ENCODE assay signal across 1 cellular context in the genomic region with DNA sequence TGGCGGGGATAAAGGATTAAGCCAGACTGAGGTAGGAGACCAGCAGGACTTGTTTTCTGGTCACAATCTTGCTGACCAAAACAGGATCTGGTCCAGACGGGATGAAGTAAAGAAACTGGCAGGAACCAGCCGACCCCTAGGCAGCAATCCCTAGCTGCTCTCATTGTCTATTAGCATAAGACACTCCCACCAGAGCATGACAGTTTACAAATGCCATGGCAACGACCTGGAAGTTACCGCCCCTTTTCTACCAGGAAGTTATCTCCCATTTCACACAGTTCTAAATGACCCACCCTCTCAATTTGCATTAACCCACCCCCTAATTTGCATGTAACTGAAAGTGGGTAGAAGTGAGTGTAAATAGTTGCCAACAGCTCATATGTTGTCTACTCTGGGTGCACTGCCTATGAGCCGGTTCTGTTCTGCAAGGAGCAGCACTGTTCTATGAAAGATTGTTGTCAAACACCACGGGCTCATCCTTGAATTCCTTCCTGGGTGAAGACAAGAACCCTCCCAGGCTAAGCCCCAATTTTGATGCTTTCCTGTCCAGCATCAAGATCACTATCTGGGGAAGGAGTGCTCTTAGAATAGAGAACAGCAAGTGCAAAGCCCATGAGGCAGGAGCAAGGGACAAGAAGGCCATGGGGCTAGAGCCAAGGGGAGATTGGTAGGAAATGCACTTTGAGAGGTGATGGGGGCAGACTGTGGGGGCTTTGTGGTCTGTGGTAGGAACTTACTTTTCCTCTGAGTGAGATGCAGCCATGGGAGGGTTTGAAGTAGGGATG.
A peak's percentile ranks its signal among the peaks of the same experiment; 100 is the strongest.
TF ChIP-seq lines count a peak whose summit lies in the region.

No MANE protein-coding gene starts in this region.

TF ChIP-seq in K562, 482 proteins besides CTCF, POLR2A, EP300 and RAD21 (continued from another document and continues in another):
- TF ChIP-seq TOE1 (IDR thresholded peaks at IDR 0.05; ENCODE audit: borderline replicate concordance): no peak
- no peak for TF ChIP-seq TOE1 (CRISPR knock-in tag; IDR thresholded peaks at IDR 0.05; ENCODE audit: borderline replicate concordance, low read depth)
- TF ChIP-seq ESRRA (IDR thresholded peaks at IDR 0.05; ENCODE audit: borderline replicate concordance, low read depth): no peak
- peak; percentile 50 for TF ChIP-seq TBP (optimal IDR thresholded peaks at IDR 0.05; ENCODE audit: low read depth, low read length)
- peak; percentile 88 for TF ChIP-seq FOXJ2 (tag; IDR thresholded peaks at IDR 0.05)
- no peak for TF ChIP-seq NUFIP1 (IDR thresholded peaks at IDR 0.05; ENCODE audit: partially characterized antibody)
- no peak for TF ChIP-seq ZNF699 (CRISPR knock-in tag; IDR thresholded peaks at IDR 0.05; ENCODE audit: insufficient replicate concordance)
- TF ChIP-seq ZNF717 (CRISPR knock-in tag; IDR thresholded peaks at IDR 0.05): no peak
- TF ChIP-seq DNMT1 (IDR thresholded peaks at IDR 0.05): no peak
- TF ChIP-seq, protein P1, sequence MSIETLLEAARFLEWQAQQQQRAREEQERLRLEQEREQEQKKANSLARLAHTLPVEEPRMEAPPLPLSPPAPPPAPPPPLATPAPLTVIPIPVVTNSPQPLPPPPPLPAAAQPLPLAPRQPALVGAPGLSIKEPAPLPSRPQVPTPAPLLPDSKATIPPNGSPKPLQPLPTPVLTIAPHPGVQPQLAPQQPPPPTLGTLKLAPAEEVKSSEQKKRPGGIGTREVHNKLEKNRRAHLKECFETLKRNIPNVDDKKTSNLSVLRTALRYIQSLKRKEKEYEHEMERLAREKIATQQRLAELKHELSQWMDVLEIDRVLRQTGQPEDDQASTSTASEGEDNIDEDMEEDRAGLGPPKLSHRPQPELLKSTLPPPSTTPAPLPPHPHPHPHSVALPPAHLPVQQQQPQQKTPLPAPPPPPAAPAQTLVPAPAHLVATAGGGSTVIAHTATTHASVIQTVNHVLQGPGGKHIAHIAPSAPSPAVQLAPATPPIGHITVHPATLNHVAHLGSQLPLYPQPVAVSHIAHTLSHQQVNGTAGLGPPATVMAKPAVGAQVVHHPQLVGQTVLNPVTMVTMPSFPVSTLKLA (conservative IDR thresholded peaks at IDR 0.05): peak in 1 of 2 experiments; percentile 24; a peak in 1 of 4 replicates
- TF ChIP-seq YY1 (IDR thresholded peaks at IDR 0.05; ENCODE audit: borderline replicate concordance in 1 of 3, control insufficient read depth in 1 of 3, extremely low read depth in 1 of 3, insufficient read depth in 3 of 3, insufficient read length in 1 of 3, insufficient replicate concordance in 2 of 3, low read depth in 1 of 3, low read length in 2 of 3): no peak
- TF ChIP-seq MBD2 (IDR thresholded peaks at IDR 0.05; ENCODE audit: borderline replicate concordance, low read depth): 0 out of 2 replicates have a peak, but pooled peaks have one; percentile 9
- TF ChIP-seq NR2C1 (IDR thresholded peaks at IDR 0.05): peak; percentile 96
- TF ChIP-seq NR2C1 (tag; IDR thresholded peaks at IDR 0.05): peak; percentile 97
- no peak for TF ChIP-seq NFIX (CRISPR knock-in tag; IDR thresholded peaks at IDR 0.05; ENCODE audit: low read depth)
- TF ChIP-seq, protein P2, sequence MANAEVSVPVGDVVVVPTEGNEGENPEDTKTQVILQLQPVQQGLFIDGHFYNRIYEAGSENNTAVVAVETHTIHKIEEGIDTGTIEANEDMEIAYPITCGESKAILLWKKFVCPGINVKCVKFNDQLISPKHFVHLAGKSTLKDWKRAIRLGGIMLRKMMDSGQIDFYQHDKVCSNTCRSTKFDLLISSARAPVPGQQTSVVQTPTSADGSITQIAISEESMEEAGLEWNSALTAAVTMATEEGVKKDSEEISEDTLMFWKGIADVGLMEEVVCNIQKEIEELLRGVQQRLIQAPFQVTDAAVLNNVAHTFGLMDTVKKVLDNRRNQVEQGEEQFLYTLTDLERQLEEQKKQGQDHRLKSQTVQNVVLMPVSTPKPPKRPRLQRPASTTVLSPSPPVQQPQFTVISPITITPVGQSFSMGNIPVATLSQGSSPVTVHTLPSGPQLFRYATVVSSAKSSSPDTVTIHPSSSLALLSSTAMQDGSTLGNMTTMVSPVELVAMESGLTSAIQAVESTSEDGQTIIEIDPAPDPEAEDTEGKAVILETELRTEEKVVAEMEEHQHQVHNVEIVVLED (CRISPR knock-in tag; IDR thresholded peaks at IDR 0.05): no peak
- TF ChIP-seq TEAD4 (IDR thresholded peaks at IDR 0.05; ENCODE audit: low read length): peak; percentile 6; the same call in 1 of the 2 replicates
- TF ChIP-seq TEAD4 (CRISPR knock-in tag; IDR thresholded peaks at IDR 0.05; ENCODE audit: borderline replicate concordance): no peak
- TF ChIP-seq MTA1 (IDR thresholded peaks at IDR 0.05; ENCODE audit: borderline replicate concordance): no peak
- TF ChIP-seq NCOA4 (IDR thresholded peaks at IDR 0.05; ENCODE audit: partially characterized antibody): no peak
- no peak for TF ChIP-seq SRSF1 (IDR thresholded peaks at IDR 0.05; ENCODE audit: low read depth, low read length)
- peak; percentile 26; the same call in 1 of the 2 replicates for TF ChIP-seq ATF7 (IDR thresholded peaks at IDR 0.05)
- TF ChIP-seq NRF1 (conservative IDR thresholded peaks at IDR 0.05 in 1 of 2, IDR thresholded peaks at IDR 0.05 in 1 of 2): peak; percentile 55 to 63; a peak in 3 of 4 replicates
- TF ChIP-seq TGIF2 (CRISPR knock-in tag; IDR thresholded peaks at IDR 0.05): no peak
- TF ChIP-seq, protein P3, sequence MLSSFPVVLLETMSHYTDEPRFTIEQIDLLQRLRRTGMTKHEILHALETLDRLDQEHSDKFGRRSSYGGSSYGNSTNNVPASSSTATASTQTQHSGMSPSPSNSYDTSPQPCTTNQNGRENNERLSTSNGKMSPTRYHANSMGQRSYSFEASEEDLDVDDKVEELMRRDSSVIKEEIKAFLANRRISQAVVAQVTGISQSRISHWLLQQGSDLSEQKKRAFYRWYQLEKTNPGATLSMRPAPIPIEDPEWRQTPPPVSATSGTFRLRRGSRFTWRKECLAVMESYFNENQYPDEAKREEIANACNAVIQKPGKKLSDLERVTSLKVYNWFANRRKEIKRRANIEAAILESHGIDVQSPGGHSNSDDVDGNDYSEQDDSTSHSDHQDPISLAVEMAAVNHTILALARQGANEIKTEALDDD (IDR thresholded peaks at IDR 0.05): no peak
- TF ChIP-seq HDAC1 (IDR thresholded peaks at IDR 0.05): 0 out of 4 replicates have a peak, but pooled peaks of 1 of the 2 experiments have one; percentile 9
- no peak for TF ChIP-seq RAD51 (IDR thresholded peaks at IDR 0.05; ENCODE audit: borderline replicate concordance, low read depth)
- no peak for TF ChIP-seq NFRKB (IDR thresholded peaks at IDR 0.05; ENCODE audit: low read depth)
- TF ChIP-seq GATAD2A (IDR thresholded peaks at IDR 0.05): no peak
- TF ChIP-seq, protein P4, sequence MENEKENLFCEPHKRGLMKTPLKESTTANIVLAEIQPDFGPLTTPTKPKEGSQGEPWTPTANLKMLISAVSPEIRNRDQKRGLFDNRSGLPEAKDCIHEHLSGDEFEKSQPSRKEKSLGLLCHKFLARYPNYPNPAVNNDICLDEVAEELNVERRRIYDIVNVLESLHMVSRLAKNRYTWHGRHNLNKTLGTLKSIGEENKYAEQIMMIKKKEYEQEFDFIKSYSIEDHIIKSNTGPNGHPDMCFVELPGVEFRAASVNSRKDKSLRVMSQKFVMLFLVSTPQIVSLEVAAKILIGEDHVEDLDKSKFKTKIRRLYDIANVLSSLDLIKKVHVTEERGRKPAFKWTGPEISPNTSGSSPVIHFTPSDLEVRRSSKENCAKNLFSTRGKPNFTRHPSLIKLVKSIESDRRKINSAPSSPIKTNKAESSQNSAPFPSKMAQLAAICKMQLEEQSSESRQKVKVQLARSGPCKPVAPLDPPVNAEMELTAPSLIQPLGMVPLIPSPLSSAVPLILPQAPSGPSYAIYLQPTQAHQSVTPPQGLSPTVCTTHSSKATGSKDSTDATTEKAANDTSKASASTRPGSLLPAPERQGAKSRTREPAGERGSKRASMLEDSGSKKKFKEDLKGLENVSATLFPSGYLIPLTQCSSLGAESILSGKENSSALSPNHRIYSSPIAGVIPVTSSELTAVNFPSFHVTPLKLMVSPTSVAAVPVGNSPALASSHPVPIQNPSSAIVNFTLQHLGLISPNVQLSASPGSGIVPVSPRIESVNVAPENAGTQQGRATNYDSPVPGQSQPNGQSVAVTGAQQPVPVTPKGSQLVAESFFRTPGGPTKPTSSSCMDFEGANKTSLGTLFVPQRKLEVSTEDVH (IDR thresholded peaks at IDR 0.05; ENCODE audit: low read depth, partially characterized antibody): peak; percentile 28
- peak; percentile 71; the same call in 1 of the 2 replicates for TF ChIP-seq NR2C2 (CRISPR knock-in tag; IDR thresholded peaks at IDR 0.05)
- TF ChIP-seq NR2C2 (tag; IDR thresholded peaks at IDR 0.05): peak; percentile 98
- TF ChIP-seq NFXL1 (CRISPR knock-in tag; IDR thresholded peaks at IDR 0.05): no peak
- no peak for TF ChIP-seq ZC3H8 (IDR thresholded peaks at IDR 0.05)
- TF ChIP-seq ILF3 (IDR thresholded peaks at IDR 0.05; ENCODE audit: borderline replicate concordance): no peak
- TF ChIP-seq TFAM (CRISPR knock-in tag; conservative IDR thresholded peaks at IDR 0.05): no peak
- no peak for TF ChIP-seq NR1H2 (CRISPR knock-in tag; IDR thresholded peaks at IDR 0.05)
- TF ChIP-seq GATA2 (CRISPR knock-in tag; IDR thresholded peaks at IDR 0.05): peak; percentile 86
- no peak for TF ChIP-seq ARID2 (IDR thresholded peaks at IDR 0.05)
- TF ChIP-seq, protein P5, sequence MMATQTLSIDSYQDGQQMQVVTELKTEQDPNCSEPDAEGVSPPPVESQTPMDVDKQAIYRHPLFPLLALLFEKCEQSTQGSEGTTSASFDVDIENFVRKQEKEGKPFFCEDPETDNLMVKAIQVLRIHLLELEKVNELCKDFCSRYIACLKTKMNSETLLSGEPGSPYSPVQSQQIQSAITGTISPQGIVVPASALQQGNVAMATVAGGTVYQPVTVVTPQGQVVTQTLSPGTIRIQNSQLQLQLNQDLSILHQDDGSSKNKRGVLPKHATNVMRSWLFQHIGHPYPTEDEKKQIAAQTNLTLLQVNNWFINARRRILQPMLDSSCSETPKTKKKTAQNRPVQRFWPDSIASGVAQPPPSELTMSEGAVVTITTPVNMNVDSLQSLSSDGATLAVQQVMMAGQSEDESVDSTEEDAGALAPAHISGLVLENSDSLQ (IDR thresholded peaks at IDR 0.05): peak; percentile 86
- TF ChIP-seq PML (IDR thresholded peaks at IDR 0.05; ENCODE audit: low read length): no peak
- TF ChIP-seq, protein P6, sequence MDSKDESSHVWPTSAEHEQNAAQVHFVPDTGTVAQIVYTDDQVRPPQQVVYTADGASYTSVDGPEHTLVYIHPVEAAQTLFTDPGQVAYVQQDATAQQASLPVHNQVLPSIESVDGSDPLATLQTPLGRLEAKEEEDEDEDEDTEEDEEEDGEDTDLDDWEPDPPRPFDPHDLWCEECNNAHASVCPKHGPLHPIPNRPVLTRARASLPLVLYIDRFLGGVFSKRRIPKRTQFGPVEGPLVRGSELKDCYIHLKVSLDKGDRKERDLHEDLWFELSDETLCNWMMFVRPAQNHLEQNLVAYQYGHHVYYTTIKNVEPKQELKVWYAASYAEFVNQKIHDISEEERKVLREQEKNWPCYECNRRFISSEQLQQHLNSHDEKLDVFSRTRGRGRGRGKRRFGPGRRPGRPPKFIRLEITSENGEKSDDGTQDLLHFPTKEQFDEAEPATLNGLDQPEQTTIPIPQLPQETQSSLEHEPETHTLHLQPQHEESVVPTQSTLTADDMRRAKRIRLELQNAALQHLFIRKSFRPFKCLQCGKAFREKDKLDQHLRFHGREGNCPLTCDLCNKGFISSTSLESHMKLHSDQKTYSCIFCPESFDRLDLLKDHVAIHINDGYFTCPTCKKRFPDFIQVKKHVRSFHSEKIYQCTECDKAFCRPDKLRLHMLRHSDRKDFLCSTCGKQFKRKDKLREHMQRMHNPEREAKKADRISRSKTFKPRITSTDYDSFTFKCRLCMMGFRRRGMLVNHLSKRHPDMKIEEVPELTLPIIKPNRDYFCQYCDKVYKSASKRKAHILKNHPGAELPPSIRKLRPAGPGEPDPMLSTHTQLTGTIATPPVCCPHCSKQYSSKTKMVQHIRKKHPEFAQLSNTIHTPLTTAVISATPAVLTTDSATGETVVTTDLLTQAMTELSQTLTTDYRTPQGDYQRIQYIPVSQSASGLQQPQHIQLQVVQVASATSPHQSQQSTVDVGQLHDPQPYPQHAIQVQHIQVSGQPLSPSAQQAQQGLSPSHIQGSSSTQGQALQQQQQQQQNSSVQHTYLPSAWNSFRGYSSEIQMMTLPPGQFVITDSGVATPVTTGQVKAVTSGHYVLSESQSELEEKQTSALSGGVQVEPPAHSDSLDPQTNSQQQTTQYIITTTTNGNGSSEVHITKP (IDR thresholded peaks at IDR 0.05; ENCODE audit: partially characterized antibody): peak; percentile 81
- peak; percentile 84 for TF ChIP-seq SMARCA5 (IDR thresholded peaks at IDR 0.05)
- TF ChIP-seq HNRNPL (IDR thresholded peaks at IDR 0.05; ENCODE audit: low read depth, low read length): no peak
- 0 out of 4 replicates have a peak, but pooled peaks of 1 of the 2 experiments have one; percentile 9 for TF ChIP-seq ARNT (IDR thresholded peaks at IDR 0.05)
- TF ChIP-seq, protein P7, sequence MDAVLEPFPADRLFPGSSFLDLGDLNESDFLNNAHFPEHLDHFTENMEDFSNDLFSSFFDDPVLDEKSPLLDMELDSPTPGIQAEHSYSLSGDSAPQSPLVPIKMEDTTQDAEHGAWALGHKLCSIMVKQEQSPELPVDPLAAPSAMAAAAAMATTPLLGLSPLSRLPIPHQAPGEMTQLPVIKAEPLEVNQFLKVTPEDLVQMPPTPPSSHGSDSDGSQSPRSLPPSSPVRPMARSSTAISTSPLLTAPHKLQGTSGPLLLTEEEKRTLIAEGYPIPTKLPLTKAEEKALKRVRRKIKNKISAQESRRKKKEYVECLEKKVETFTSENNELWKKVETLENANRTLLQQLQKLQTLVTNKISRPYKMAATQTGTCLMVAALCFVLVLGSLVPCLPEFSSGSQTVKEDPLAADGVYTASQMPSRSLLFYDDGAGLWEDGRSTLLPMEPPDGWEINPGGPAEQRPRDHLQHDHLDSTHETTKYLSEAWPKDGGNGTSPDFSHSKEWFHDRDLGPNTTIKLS (IDR thresholded peaks at IDR 0.05; ENCODE audit: borderline replicate concordance, low read depth): no peak
- TF ChIP-seq ELF2 (CRISPR knock-in tag; IDR thresholded peaks at IDR 0.05): no peak
- TF ChIP-seq ZNF354B (CRISPR knock-in tag; IDR thresholded peaks at IDR 0.05): no peak
- TF ChIP-seq CC2D1A (IDR thresholded peaks at IDR 0.05): no peak
- TF ChIP-seq, protein P8, sequence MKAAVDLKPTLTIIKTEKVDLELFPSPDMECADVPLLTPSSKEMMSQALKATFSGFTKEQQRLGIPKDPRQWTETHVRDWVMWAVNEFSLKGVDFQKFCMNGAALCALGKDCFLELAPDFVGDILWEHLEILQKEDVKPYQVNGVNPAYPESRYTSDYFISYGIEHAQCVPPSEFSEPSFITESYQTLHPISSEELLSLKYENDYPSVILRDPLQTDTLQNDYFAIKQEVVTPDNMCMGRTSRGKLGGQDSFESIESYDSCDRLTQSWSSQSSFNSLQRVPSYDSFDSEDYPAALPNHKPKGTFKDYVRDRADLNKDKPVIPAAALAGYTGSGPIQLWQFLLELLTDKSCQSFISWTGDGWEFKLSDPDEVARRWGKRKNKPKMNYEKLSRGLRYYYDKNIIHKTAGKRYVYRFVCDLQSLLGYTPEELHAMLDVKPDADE (conservative IDR thresholded peaks at IDR 0.05; ENCODE audit: control insufficient read depth, low read depth, low read length): no peak
- TF ChIP-seq BCOR (IDR thresholded peaks at IDR 0.05): peak; percentile 69; the same call in 1 of the 2 replicates
- TF ChIP-seq GABPA (tag; conservative IDR thresholded peaks at IDR 0.05; ENCODE audit: low read depth): peak; percentile 93
- TF ChIP-seq JUN (IDR thresholded peaks at IDR 0.05; ENCODE audit: borderline replicate concordance, low read depth, low read length): 0 out of 2 replicates have a peak, but pooled peaks have one; percentile 4
- TF ChIP-seq JUN (CRISPR knock-in tag; IDR thresholded peaks at IDR 0.05; ENCODE audit: borderline replicate concordance): no peak
- no peak for TF ChIP-seq ZFP30 (CRISPR knock-in tag; IDR thresholded peaks at IDR 0.05; ENCODE audit: borderline replicate concordance)
